10 cellular contexts compared by ENCODE assay signal in the genomic region with DNA sequence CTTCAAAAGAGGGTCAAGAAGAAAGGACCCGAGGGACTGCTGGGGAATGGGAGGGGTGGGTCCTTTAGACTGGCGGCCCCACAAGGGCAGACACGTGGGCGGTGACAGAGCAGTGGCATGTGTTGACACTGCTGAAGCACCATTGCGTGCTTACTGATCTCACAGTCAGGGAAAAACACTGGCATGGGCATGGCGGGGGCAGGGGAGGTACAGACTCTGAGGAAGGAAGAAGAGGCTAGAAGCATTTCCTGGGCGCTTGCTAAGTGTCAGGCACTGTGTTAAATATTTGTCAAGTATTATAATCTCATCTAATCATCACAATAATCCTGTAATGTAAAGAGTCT.
A peak's percentile ranks its signal among the peaks of the same experiment; 100 is the strongest.
DNase-seq lines count a peak whose midpoint lies in the region; ATAC-seq and TF ChIP-seq lines count a peak whose summit lies in the region.
"Had no signal": no experiment of that assay in that cellular context is flagged by ENCODE, and none has a peak within 500 bp of the region (broad histone marks: within the 10 kb centered on the region; RNA-seq: fewer than 3 reads in every experiment).

No MANE protein-coding gene starts in this region.

- H3K4me3 ChIP-seq in heart right ventricle (no peak overlapping the region), thyroid gland (replicated peaks in 1 of 3) (no peak overlapping the region), SK-N-SH (ENCODE audit: low read depth in 2 of 2, low read length in 1 of 2) (no peak overlapping the region)

- TF ChIP-seq CTCF in heart right ventricle (IDR thresholded peaks at IDR 0.05) (no peak), thyroid gland (IDR thresholded peaks at IDR 0.05) (no peak), GM13977 (IDR thresholded peaks at IDR 0.05; ENCODE audit: extremely low read depth, insufficient read depth, missing control alignments) (no peak), SK-N-SH (IDR thresholded peaks at IDR 0.05) (no peak)

- 26 to 28% methylated on average over 7 of the region's 7 CpGs for WGBS in heart right ventricle, 2 donors
- 10 to 18% methylated on average over 7 of the region's 7 CpGs for WGBS in thyroid gland, 2 donors
- WGBS in SK-N-SH (ENCODE audit: low lambda C conversion rate) = 70% methylated on average over 3 of the region's 7 CpGs

- H3K4me1 ChIP-seq in heart right ventricle = peaks cover 6 to 26% (median 16%) of the 10 kb centered on the region in 9 donors
- H3K4me1 ChIP-seq in thyroid gland = peaks cover 15 to 17% of the 10 kb centered on the region in 2 donors
- peaks cover 4 to 11% of the 10 kb centered on the region in 2 experiments; a peak in 2 of 4 replicates for H3K4me1 ChIP-seq in SK-N-SH (ENCODE audit: control insufficient read depth in 1 of 2, insufficient read depth in 2 of 2, low read depth in 1 of 2, low read length in 1 of 2)

- CTCF ChIA-PET in SK-N-SH (lab: Yijun Ruan, JAX) = interaction anchor here (1.9 kb wide), 1 partner anchor 76 kb away, joined by 6 read pairs; no protein-coding TSS in a partner anchor

- in situ Hi-C loops in GM13977 (cut with MboI; ENCODE audit: low pct_unique_long_range_greater_than_20kb, low sequenced_read_pairs, unreplicated experiment) = no loop called here

- H3K27ac ChIP-seq in heart right ventricle = peak overlapping the region in 1 of 10 donors; percentile 27
- H3K27ac ChIP-seq in thyroid gland = peak overlapping the region; percentile 50 to 67 (median 58)
- no peak overlapping the region for H3K27ac ChIP-seq in SK-N-SH (ENCODE audit: low read depth in 2 of 2, low read length in 1 of 2)

- no peaks in the 10 kb centered on the region for H4K20me1 ChIP-seq in SK-N-SH (ENCODE audit: insufficient read depth)

- H3K36me3 ChIP-seq in heart right ventricle (no peaks in the 10 kb centered on the region), thyroid gland (no peaks in the 10 kb centered on the region), SK-N-SH (replicated peaks in 1 of 2; ENCODE audit: control insufficient read depth in 1 of 2, insufficient read depth in 2 of 2, low read length in 1 of 2) (no peaks in the 10 kb centered on the region)

- no peak overlapping the region for H3K9ac ChIP-seq in SK-N-SH

- H3K4me2 ChIP-seq in SK-N-SH = no peak overlapping the region

- H3K9me3 ChIP-seq in heart right ventricle (no peaks in the 10 kb centered on the region), thyroid gland (no peaks in the 10 kb centered on the region), SK-N-SH (no peaks in the 10 kb centered on the region)

- TF ChIP-seq EP300 in SK-N-SH (IDR thresholded peaks at IDR 0.05; ENCODE audit: borderline replicate concordance in 1 of 2, low read depth in 1 of 2, low read length in 1 of 2) = no peak

- peak; percentile 40 for DNase-seq in activated CD8-positive, alpha-beta memory T cell treated with anti-CD3 and anti-CD28 coated beads, Interleukin-2, amount 50 U/mL, for 4 hours
- DNase-seq in activated CD8-positive, alpha-beta memory T cell treated with anti-CD3 and anti-CD28 coated beads, Interleukin-2, amount 50 U/mL, for 48 hours = no peak
- DNase-seq in activated T-cell treated with anti-CD3 and anti-CD28 coated beads for 4 hours = peak; percentile 31
- peak; percentile 33 to 44 for DNase-seq in heart right ventricle
- DNase-seq in thyroid gland = peak; percentile 95 to 97
- no peak for DNase-seq in GM13977 (ENCODE audit: low spot score)
- DNase-seq in NK-92 (lab: John Stamatoyannopoulos, UW; ENCODE audit: unreplicated experiment) = no peak
- DNase-seq in SK-N-SH = no peak
- DNase-seq: AML-193, NCI-H1417 treated with DMSO at 0.1 percent for 48 hours had no signal

- peak in 7 of 8 donors; percentile 49 to 84 (median 68) for ATAC-seq in heart right ventricle

- no peaks in the 10 kb centered on the region for H3K27me3 ChIP-seq in heart right ventricle
- no peaks in the 10 kb centered on the region for H3K27me3 ChIP-seq in thyroid gland
- H3K27me3 ChIP-seq in SK-N-SH (ENCODE audit: insufficient read depth) = no peaks in the 10 kb centered on the region

- intact Hi-C loops in heart right ventricle (cut with DNase I) = no loop called here
- intact Hi-C loops in thyroid gland (cut with DNase I) = no loop called here

- POLR2A ChIA-PET in SK-N-SH (lab: Yijun Ruan, JAX) = no interaction called here

- H3K9me2 ChIP-seq in SK-N-SH = no peaks in the 10 kb centered on the region

- no peaks in the 10 kb centered on the region for H3F3A ChIP-seq in SK-N-SH (replicated peaks; ENCODE audit: insufficient read depth)

- no peaks in the 10 kb centered on the region for H3K79me2 ChIP-seq in SK-N-SH (ENCODE audit: insufficient read depth)

- TF ChIP-seq POLR2A in thyroid gland (IDR thresholded peaks at IDR 0.05) = peak in 1 of 2 donors; percentile 55

- H2AFZ ChIP-seq in SK-N-SH (ENCODE audit: low read depth) = no peak overlapping the region

- no peak for TF ChIP-seq RAD21 in SK-N-SH (IDR thresholded peaks at IDR 0.05; ENCODE audit: low read length)

TF ChIP-seq in SK-N-SH, 30 proteins besides CTCF, POLR2A, EP300 and RAD21:
- TF ChIP-seq MEF2A (IDR thresholded peaks at IDR 0.05; ENCODE audit: borderline replicate concordance, low read depth) (no peak), TEAD4 (IDR thresholded peaks at IDR 0.05; ENCODE audit: borderline replicate concordance, insufficient read depth) (no peak), NFIC (IDR thresholded peaks at IDR 0.05; ENCODE audit: borderline replicate concordance) (no peak), YY1 (IDR thresholded peaks at IDR 0.05; ENCODE audit: low read depth) (no peak)
- TF ChIP-seq, protein P1, sequence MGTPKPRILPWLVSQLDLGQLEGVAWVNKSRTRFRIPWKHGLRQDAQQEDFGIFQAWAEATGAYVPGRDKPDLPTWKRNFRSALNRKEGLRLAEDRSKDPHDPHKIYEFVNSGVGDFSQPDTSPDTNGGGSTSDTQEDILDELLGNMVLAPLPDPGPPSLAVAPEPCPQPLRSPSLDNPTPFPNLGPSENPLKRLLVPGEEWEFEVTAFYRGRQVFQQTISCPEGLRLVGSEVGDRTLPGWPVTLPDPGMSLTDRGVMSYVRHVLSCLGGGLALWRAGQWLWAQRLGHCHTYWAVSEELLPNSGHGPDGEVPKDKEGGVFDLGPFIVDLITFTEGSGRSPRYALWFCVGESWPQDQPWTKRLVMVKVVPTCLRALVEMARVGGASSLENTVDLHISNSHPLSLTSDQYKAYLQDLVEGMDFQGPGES (IDR thresholded peaks at IDR 0.05; ENCODE audit: low read depth, low read length) = no peak
- TF ChIP-seq, protein P2, sequence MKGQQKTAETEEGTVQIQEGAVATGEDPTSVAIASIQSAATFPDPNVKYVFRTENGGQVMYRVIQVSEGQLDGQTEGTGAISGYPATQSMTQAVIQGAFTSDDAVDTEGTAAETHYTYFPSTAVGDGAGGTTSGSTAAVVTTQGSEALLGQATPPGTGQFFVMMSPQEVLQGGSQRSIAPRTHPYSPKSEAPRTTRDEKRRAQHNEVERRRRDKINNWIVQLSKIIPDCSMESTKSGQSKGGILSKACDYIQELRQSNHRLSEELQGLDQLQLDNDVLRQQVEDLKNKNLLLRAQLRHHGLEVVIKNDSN (IDR thresholded peaks at IDR 0.05; ENCODE audit: borderline replicate concordance, low read depth) = no peak

Comparison
In these comparisons a context has a peak if more than half of its experiments do, and no peak if none do; other contexts are left out.
1. DNase-seq: peak in activated CD8-positive, alpha-beta memory T cell treated with anti-CD3 and anti-CD28 coated beads, Interleukin-2, amount 50 U/mL, for 4 hours (single experiment), activated T-cell treated with anti-CD3 and anti-CD28 coated beads for 4 hours (single experiment), heart right ventricle (2 of 2) and thyroid gland (2 of 2); none in activated CD8-positive, alpha-beta memory T cell treated with anti-CD3 and anti-CD28 coated beads, Interleukin-2, amount 50 U/mL, for 48 hours (single experiment), GM13977 (single experiment), NK-92 (single experiment) and SK-N-SH (single experiment).
2. H3K27ac ChIP-seq: peak in thyroid gland (3 of 3); none in SK-N-SH (0 of 2).